8 cellular contexts compared by ENCODE assay signal in genomic region chr3:8962226-8962861, GRCh38. TPM values are rescaled to one million over a fixed set of nuclear protein-coding genes. Genes with fewer than 3 reads are reported as not detected.
A peak's percentile ranks its signal among the peaks of the same experiment; 100 is the strongest.
DNase-seq lines count a peak whose midpoint lies in the region; ATAC-seq, FAIRE-seq and TF ChIP-seq lines count a peak whose summit lies in the region.

No MANE protein-coding gene starts in this region.

- H3K9me2 ChIP-seq in neural cell (ENCODE audit: insufficient read depth, low read length), result no peaks in the 10 kb centered on the region

- H3K27me3 ChIP-seq in CD4-positive, alpha-beta memory T cell (ENCODE audit: insufficient read depth, low read length), result no peaks in the 10 kb centered on the region
- H3K27me3 ChIP-seq in colonic mucosa (no peaks in the 10 kb centered on the region), neural cell (ENCODE audit: insufficient read depth, low read depth, low read length) (no peaks in the 10 kb centered on the region)

- ATAC-seq in HG02870 (IDR thresholded peaks at IDR 0.05; ENCODE audit: unreplicated experiment) (no peak), HG03565 (IDR thresholded peaks at IDR 0.05; ENCODE audit: unreplicated experiment) (no peak), HG02970 (IDR thresholded peaks at IDR 0.05; ENCODE audit: low FRiP score, unreplicated experiment) (no peak)

- H3K36me3 Mint-ChIP-seq in CD4-positive, alpha-beta memory T cell, result peaks cover 13 to 25% of the 10 kb centered on the region in 2 donors

- H3K4me3 Mint-ChIP-seq in CD4-positive, alpha-beta memory T cell, result peak overlapping the region; percentile 92 to 97 (median 94)

- no peak for TF ChIP-seq RAD21 in neural cell (conservative IDR thresholded peaks at IDR 0.05)

- H3K27ac Mint-ChIP-seq in CD4-positive, alpha-beta memory T cell, result peak overlapping the region; percentile 96 to 99 (median 98)

- H3K9me3 Mint-ChIP-seq in CD4-positive, alpha-beta memory T cell, result peaks cover 0 to 5% (median 0%) of the 10 kb centered on the region in 8 donors

- CTCF ChIA-PET in CD4-positive, alpha-beta memory T cell (lab: Charles Lee; ENCODE audit: partially characterized antibody), result interaction anchor here (1.2 kb wide), 2 partner anchors 287 to 340 kb away, joined by 3 read pairs; partner anchors contain the start of gene SRGAP3

- H3F3A ChIP-seq in neural cell (ENCODE audit: insufficient read depth, low read length, poor library complexity, severe bottlenecking), result no peaks in the 10 kb centered on the region

- peaks cover 0 to 1% of the 10 kb centered on the region in 2 donors for H3K27me3 Mint-ChIP-seq in CD4-positive, alpha-beta memory T cell

- POLR2A ChIA-PET in CD4-positive, alpha-beta memory T cell (lab: Charles Lee; ENCODE audit: partially characterized antibody), result interaction anchor here (0.6 to 1.8 kb wide), 2 partner anchors 401 to 688 kb away, joined by 3 to 7 read pairs; partner anchors contain the start of gene THUMPD3

- DNase-seq in CD4-positive, alpha-beta memory T cell, result peak in 1 of 5 donors; percentile 35
- peak; percentile 20 for DNase-seq in LHCN-M2 (ENCODE audit: low read depth)
- no peak for DNase-seq in colonic mucosa
- no peak for DNase-seq in urothelium cell line (ENCODE audit: low spot score)

- H3K79me2 ChIP-seq in neural cell (replicated peaks; ENCODE audit: insufficient read depth, low read length), result peaks cover 31% of the 10 kb centered on the region

- no peak overlapping the region for H2AFZ ChIP-seq in neural cell (ENCODE audit: low read depth, low read length)

- intact Hi-C loops in CD4-positive, alpha-beta memory T cell (cut with micrococcal nuclease), result loop anchor here (2.0 kb wide), 1 partner anchor 1358 kb away; the partner anchor contains the start of gene SEC13
- intact Hi-C loops in colonic mucosa (cut with DNase I), result no loop called here

- H3K4me3 ChIP-seq in CD4-positive, alpha-beta memory T cell (ENCODE audit: low read length in 2 of 2), result peak overlapping the region; percentile 87 to 92
- H3K4me3 ChIP-seq in colonic mucosa, result peak overlapping the region; percentile 86
- H3K4me3 ChIP-seq in neural cell (ENCODE audit: low read length), result peak overlapping the region; percentile 86

- H3K9ac ChIP-seq in colonic mucosa (ENCODE audit: low read depth in 2 of 2, low read length in 2 of 2), result peak overlapping the region in 1 of 2 donors; percentile 57
- peak overlapping the region; percentile 64 for H3K9ac ChIP-seq in neural cell (ENCODE audit: low read length)

- H4K20me1 ChIP-seq in neural cell (ENCODE audit: insufficient read depth), result no peaks in the 10 kb centered on the region

- peaks cover 21% of the 10 kb centered on the region for H3K4me1 ChIP-seq in CD4-positive, alpha-beta memory T cell (ENCODE audit: insufficient read depth, low read length)
- H3K4me1 ChIP-seq in colonic mucosa, result peaks cover 7% of the 10 kb centered on the region

- H3K4me1 Mint-ChIP-seq in CD4-positive, alpha-beta memory T cell, result peaks cover 14 to 39% (median 23%) of the 10 kb centered on the region in 4 donors

- no peaks in the 10 kb centered on the region for H3K36me3 ChIP-seq in CD4-positive, alpha-beta memory T cell (ENCODE audit: insufficient read depth, low read length)
- H3K36me3 ChIP-seq in colonic mucosa, result no peaks in the 10 kb centered on the region
- peaks cover 3% of the 10 kb centered on the region for H3K36me3 ChIP-seq in neural cell (ENCODE audit: insufficient read depth, low read length)

- H3K9me3 ChIP-seq in CD4-positive, alpha-beta memory T cell (ENCODE audit: control insufficient read depth in 1 of 2, low read length in 2 of 2), result no peaks in the 10 kb centered on the region
- no peaks in the 10 kb centered on the region for H3K9me3 ChIP-seq in colonic mucosa
- no peaks in the 10 kb centered on the region for H3K9me3 ChIP-seq in neural cell (ENCODE audit: low read length)

- TF ChIP-seq EP300 in neural cell (conservative IDR thresholded peaks at IDR 0.05; ENCODE audit: poor library complexity, severe bottlenecking), result no peak

- TF ChIP-seq CTCF in colonic mucosa (IDR thresholded peaks at IDR 0.05) (no peak), neural cell (IDR thresholded peaks at IDR 0.05; ENCODE audit: poor library complexity, severe bottlenecking) (no peak)

- no peak for FAIRE-seq in urothelium cell line (lab: Jason Lieb, UNC)

- H3K27ac ChIP-seq in CD4-positive, alpha-beta memory T cell (ENCODE audit: low read depth, low read length), result peak overlapping the region; percentile 94
- H3K27ac ChIP-seq in colonic mucosa (no peak overlapping the region), neural cell (ENCODE audit: low read length) (no peak overlapping the region)

- H3K4me2 ChIP-seq in neural cell (ENCODE audit: low read length), result peak overlapping the region; percentile 92

TF ChIP-seq in neural cell, 6 proteins besides CTCF, POLR2A, EP300 and RAD21:
- TF ChIP-seq POLR2AphosphoS5 (IDR thresholded peaks at IDR 0.05) (no peak), EZH2 (IDR thresholded peaks at IDR 0.05; ENCODE audit: borderline replicate concordance, insufficient read depth, low read length, poor library complexity, severe bottlenecking) (no peak), REST (IDR thresholded peaks at IDR 0.05; ENCODE audit: borderline replicate concordance) (no peak), SMC3 (conservative IDR thresholded peaks at IDR 0.05; ENCODE audit: poor library complexity) (no peak), TAF1 (IDR thresholded peaks at IDR 0.05; ENCODE audit: low read depth) (no peak), MXI1 (conservative IDR thresholded peaks at IDR 0.05; ENCODE audit: poor library complexity, severe bottlenecking) (no peak)

RNA-seq across cellular contexts. Expression of gene RAD18, which starts 0.9 kb away (rescaled TPM):
- total RNA-seq in CD4-positive, alpha-beta memory T cell, result 10 to 100 TPM; 17.5 to 17.6 TPM
- polyA plus RNA-seq in CD4-positive, alpha-beta memory T cell, result 10 to 100 TPM; 11.9 to 13.8 TPM
- total RNA-seq in LHCN-M2 (2014; rRNA removed) (25.7 and 26.8 TPM in 2 replicates), colonic mucosa (10 to 100 TPM; 12.2 to 25.9 TPM)
- polyA plus RNA-seq in LHCN-M2 (2012), result 7.5 TPM
- 4.7 and 5.4 TPM in 2 replicates for polyA plus RNA-seq in neural cell
- 18.5 and 37.9 TPM in 2 replicates for polyA minus RNA-seq in neural cell
